In genomic region chr10:34711500-34711899, GRCh38 we compare ENCODE assay signal across 16 cellular contexts.
DNase-seq lines count a peak whose midpoint lies in the region; ATAC-seq and TF ChIP-seq lines count a peak whose summit lies in the region.
"Had no signal": no experiment of that assay in that cellular context is flagged by ENCODE, and none has a peak within 500 bp of the region (broad histone marks: within the 10 kb centered on the region; RNA-seq: fewer than 3 reads in every experiment).

No MANE protein-coding gene starts in this region.

- H3K27me3 ChIP-seq in liver (ENCODE audit: control insufficient read depth in 4 of 4, insufficient read depth in 4 of 4, low read length in 3 of 4), result no peaks in the 10 kb centered on the region
- no peaks in the 10 kb centered on the region for H3K27me3 ChIP-seq in upper lobe of left lung
- H3K27me3 ChIP-seq in tibial nerve, result no peaks in the 10 kb centered on the region
- H3K27me3 ChIP-seq: Peyer's patch had no signal

- no peak for TF ChIP-seq EP300 in upper lobe of left lung (IDR thresholded peaks at IDR 0.05)
- TF ChIP-seq EP300 in tibial nerve (IDR thresholded peaks at IDR 0.05), result peak in 1 of 2 donors; percentile 42

- BruUV-seq in MCF 10A (replicated peaks; lab: Mats Ljungman, UMichigan), result no TSS peak

- peak; percentile 28 to 61 for ATAC-seq in upper lobe of left lung (ENCODE audit: low FRiP score in 2 of 2)
- ATAC-seq: activated CD4-positive, alpha-beta T cell treated with anti-CD3 and anti-CD28 coated beads for 36 hours; activated CD8-positive, alpha-beta memory T cell treated with anti-CD3 and anti-CD28 coated beads, Interleukin-2, amount 10 ng/mL, durations not matched to agents 7 days and 5 days had no signal

- H3K4me1 Mint-ChIP-seq in MCF 10A (ENCODE audit: insufficient read depth, unreplicated experiment), result peaks cover 26% of the 10 kb centered on the region
- H3K4me1 Mint-ChIP-seq: activated CD4-positive, alpha-beta T cell treated with anti-CD3 and anti-CD28 coated beads for 36 hours; activated CD8-positive, alpha-beta memory T cell treated with anti-CD3 and anti-CD28 coated beads, Interleukin-2, amount 10 ng/mL, durations not matched to agents 7 days and 5 days; IgD-negative memory B cell had no signal

- H3K9me3 Mint-ChIP-seq in MCF 10A (ENCODE audit: unreplicated experiment), result no peaks in the 10 kb centered on the region

- peaks cover 7 to 36% (median 20%) of the 10 kb centered on the region in 4 donors for H3K4me1 ChIP-seq in liver (ENCODE audit: control insufficient read depth in 4 of 4, insufficient read depth in 4 of 4, low read length in 3 of 4)
- peaks cover 34 to 66% (median 59%) of the 10 kb centered on the region in 4 donors for H3K4me1 ChIP-seq in upper lobe of left lung
- peaks cover 0 to 74% (median 17%) of the 10 kb centered on the region in 4 donors for H3K4me1 ChIP-seq in tibial nerve

- H3K4me3 Mint-ChIP-seq in MCF 10A (ENCODE audit: unreplicated experiment), result no peak overlapping the region
- H3K4me3 Mint-ChIP-seq: activated CD4-positive, alpha-beta T cell treated with anti-CD3 and anti-CD28 coated beads for 36 hours; activated CD8-positive, alpha-beta memory T cell treated with anti-CD3 and anti-CD28 coated beads, Interleukin-2, amount 10 ng/mL, durations not matched to agents 7 days and 5 days; IgD-negative memory B cell had no signal

- H3K36me3 ChIP-seq in liver (ENCODE audit: control insufficient read depth in 4 of 4, insufficient read depth in 3 of 4, low read depth in 1 of 4, low read length in 3 of 4), result no peaks in the 10 kb centered on the region
- H3K36me3 ChIP-seq in upper lobe of left lung, result no peaks in the 10 kb centered on the region
- H3K36me3 ChIP-seq in tibial nerve, result no peaks in the 10 kb centered on the region
- H3K36me3 ChIP-seq: Peyer's patch had no signal

- H3K9ac ChIP-seq in liver (ENCODE audit: low read depth in 1 of 2, low read length in 2 of 2), result no peak overlapping the region

- TF ChIP-seq RAD21 in liver (IDR thresholded peaks at IDR 0.05), result peak; percentile 12 to 45

- H3K27me3 Mint-ChIP-seq in MCF 10A (ENCODE audit: insufficient read depth, unreplicated experiment), result no peaks in the 10 kb centered on the region
- H3K27me3 Mint-ChIP-seq: activated CD8-positive, alpha-beta memory T cell treated with anti-CD3 and anti-CD28 coated beads, Interleukin-2, amount 10 ng/mL, durations not matched to agents 7 days and 5 days had no signal

- WGBS in liver, result 29% methylated on average over 3 of the region's 3 CpGs
- WGBS in upper lobe of left lung, 2 donors, result 42 to 55% methylated on average over 3 of the region's 3 CpGs
- 60 to 61% methylated on average over 3 of the region's 3 CpGs for WGBS in tibial nerve, 2 donors

- DNase-seq in MCF 10A (ENCODE audit: unreplicated experiment) (peak; percentile 59), fibroblast of the aortic adventitia (ENCODE audit: low read depth) (peak; percentile 45), upper lobe of left lung (no peak), NOMO-1 treated with dmso at 0.1 percent for 144 hours (lab: John Stamatoyannopoulos, UW; ENCODE audit: unreplicated experiment) (no peak), tibial nerve (ENCODE audit: low spot score in 2 of 2) (no peak), activated T-cell treated with anti-CD3 and anti-CD28 coated beads for 4 hours (no peak)
- DNase-seq: activated CD4-positive, alpha-beta T cell treated with anti-CD3 and anti-CD28 coated beads for 36 hours; activated CD8-positive, alpha-beta memory T cell treated with anti-CD3 and anti-CD28 coated beads, Interleukin-2, amount 10 ng/mL, durations not matched to agents 7 days and 5 days; H7; head of caudate nucleus; NCI-H187 treated with DMSO at 0.1 percent for 48 hours; NCI-H226; stimulated activated naive CD4-positive, alpha-beta T cell treated with Interleukin-2 at 50 U/mL for 16 hours had no signal

- no peak for TF ChIP-seq CTCF in MCF 10A (IDR thresholded peaks at IDR 0.05; ENCODE audit: unreplicated experiment)
- TF ChIP-seq CTCF in fibroblast of the aortic adventitia (IDR thresholded peaks at IDR 0.05; ENCODE audit: insufficient read depth, low read length), result no peak
- peak; percentile 2 for TF ChIP-seq CTCF in liver (IDR thresholded peaks at IDR 0.05; ENCODE audit: low read depth, low read length, missing input control)
- no peak for TF ChIP-seq CTCF in upper lobe of left lung (IDR thresholded peaks at IDR 0.05)
- no peak for TF ChIP-seq CTCF in tibial nerve (IDR thresholded peaks at IDR 0.05)

- CTCF ChIA-PET in MCF 10A (lab: Yijun Ruan, JAX), result interaction anchor here (1.3 kb wide), 1 partner anchor 27 kb away, joined by 4 read pairs; no protein-coding TSS in a partner anchor

- no peaks in the 10 kb centered on the region for H3K9me3 ChIP-seq in liver (ENCODE audit: control insufficient read depth in 4 of 4, low read length in 3 of 4)
- H3K9me3 ChIP-seq in upper lobe of left lung, result no peaks in the 10 kb centered on the region
- H3K9me3 ChIP-seq in tibial nerve, result no peaks in the 10 kb centered on the region
- H3K9me3 ChIP-seq: Peyer's patch had no signal

- no peaks in the 10 kb centered on the region for H3K36me3 Mint-ChIP-seq in MCF 10A (ENCODE audit: insufficient read depth, unreplicated experiment)
- H3K36me3 Mint-ChIP-seq: activated CD8-positive, alpha-beta memory T cell treated with anti-CD3 and anti-CD28 coated beads, Interleukin-2, amount 10 ng/mL, durations not matched to agents 7 days and 5 days; IgD-negative memory B cell had no signal

- intact Hi-C loops in MCF 10A (cut with micrococcal nuclease), result no loop called here

- POLR2A ChIA-PET in MCF 10A (lab: Yijun Ruan, JAX), result interaction anchor here (0.6 to 3.0 kb wide), 5 partner anchors 9 to 45 kb away, joined by 3 to 21 read pairs (median 5); no protein-coding TSS in a partner anchor

- H3K27ac ChIP-seq in liver (ENCODE audit: low read depth in 1 of 2, low read length in 2 of 2), result peak overlapping the region; percentile 63 to 71
- H3K27ac ChIP-seq in upper lobe of left lung, result peak overlapping the region in 3 of 4 donors; percentile 20 to 68 (median 64)
- H3K27ac ChIP-seq in tibial nerve, result peak overlapping the region in 2 of 4 donors; percentile 4 to 11

- TF ChIP-seq POLR2A in upper lobe of left lung (IDR thresholded peaks at IDR 0.05) (no peak), tibial nerve (IDR thresholded peaks at IDR 0.05) (no peak)

- no peak overlapping the region for H3K4me3 ChIP-seq in fibroblast of the aortic adventitia (ENCODE audit: low read depth, low read length)
- no peak overlapping the region for H3K4me3 ChIP-seq in liver (ENCODE audit: low read depth in 1 of 3, low read length in 3 of 3)
- H3K4me3 ChIP-seq in upper lobe of left lung, result no peak overlapping the region
- no peak overlapping the region for H3K4me3 ChIP-seq in tibial nerve
- H3K4me3 ChIP-seq: Peyer's patch had no signal

- peak overlapping the region; percentile 3 for H3K27ac Mint-ChIP-seq in MCF 10A (ENCODE audit: low read depth, unreplicated experiment)
- H3K27ac Mint-ChIP-seq: activated CD4-positive, alpha-beta T cell treated with anti-CD3 and anti-CD28 coated beads for 36 hours; activated CD8-positive, alpha-beta memory T cell treated with anti-CD3 and anti-CD28 coated beads, Interleukin-2, amount 10 ng/mL, durations not matched to agents 7 days and 5 days; IgD-negative memory B cell had no signal

TF ChIP-seq in liver, 16 proteins besides CTCF, POLR2A, EP300 and RAD21 (continues in another document):
- TF ChIP-seq YY1 (IDR thresholded peaks at IDR 0.05) (no peak), EGR1 (IDR thresholded peaks at IDR 0.05; ENCODE audit: low read depth in 2 of 2) (peak in 1 of 2 donors; percentile 27), MAX (IDR thresholded peaks at IDR 0.05) (no peak), REST (IDR thresholded peaks at IDR 0.05) (peak; percentile 25), JUND (IDR thresholded peaks at IDR 0.05) (peak in 1 of 2 donors; percentile 40), FOXA2 (IDR thresholded peaks at IDR 0.05) (no peak), NR2F2 (IDR thresholded peaks at IDR 0.05) (peak; percentile 92), HNF4G (IDR thresholded peaks at IDR 0.05) (no peak), RXRA (IDR thresholded peaks at IDR 0.05) (peak; percentile 72 to 79)

Comparison
In these comparisons a context has a peak if more than half of its experiments do, and no peak if none do; other contexts are left out.
1. DNase-seq: peak in MCF 10A (single experiment) and fibroblast of the aortic adventitia (single experiment); none in upper lobe of left lung (0 of 2), NOMO-1 treated with dmso at 0.1 percent for 144 hours (single experiment), tibial nerve (0 of 2) and activated T-cell treated with anti-CD3 and anti-CD28 coated beads for 4 hours (single experiment).